Comparison of ENCODE assay signal across 2 cellular contexts in the genomic region with DNA sequence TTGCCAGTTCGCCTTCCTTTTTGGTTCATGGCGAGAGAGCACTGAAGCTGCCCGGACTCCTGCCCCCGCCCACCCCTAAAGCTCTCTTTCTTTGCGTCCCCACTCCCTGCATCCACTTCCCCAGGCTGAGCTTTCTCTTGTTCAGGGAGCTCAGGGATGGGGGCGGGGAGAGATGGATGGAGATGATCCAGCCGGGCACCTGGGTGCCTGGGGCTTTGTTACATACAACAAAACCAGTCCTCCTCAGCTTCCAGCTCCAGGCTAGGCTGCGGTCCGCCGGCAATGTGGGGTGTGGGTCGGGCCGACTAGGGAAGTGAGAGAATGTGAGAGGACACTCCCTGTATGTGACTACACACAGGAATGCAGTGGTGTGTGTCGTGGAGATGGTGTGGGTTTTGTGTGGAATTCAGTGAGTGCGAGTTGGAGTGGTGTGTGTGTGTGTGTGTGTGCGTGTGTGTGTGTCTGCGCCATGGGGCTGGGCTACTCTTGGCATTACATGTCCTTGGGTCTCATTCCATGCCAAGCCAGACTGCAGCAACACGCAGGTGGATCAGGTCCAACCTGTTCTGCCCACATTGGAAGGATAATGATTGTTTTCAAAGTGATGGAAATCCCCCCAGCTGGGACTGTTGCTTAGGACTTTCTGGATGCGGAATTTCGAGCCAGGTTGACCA.
TF ChIP-seq lines count a peak whose summit lies in the region.

No MANE protein-coding gene starts in this region.

TF ChIP-seq in SK-N-SH, 30 proteins besides CTCF, POLR2A, EP300 and RAD21 (continued from another document):
- TF ChIP-seq, protein P1, sequence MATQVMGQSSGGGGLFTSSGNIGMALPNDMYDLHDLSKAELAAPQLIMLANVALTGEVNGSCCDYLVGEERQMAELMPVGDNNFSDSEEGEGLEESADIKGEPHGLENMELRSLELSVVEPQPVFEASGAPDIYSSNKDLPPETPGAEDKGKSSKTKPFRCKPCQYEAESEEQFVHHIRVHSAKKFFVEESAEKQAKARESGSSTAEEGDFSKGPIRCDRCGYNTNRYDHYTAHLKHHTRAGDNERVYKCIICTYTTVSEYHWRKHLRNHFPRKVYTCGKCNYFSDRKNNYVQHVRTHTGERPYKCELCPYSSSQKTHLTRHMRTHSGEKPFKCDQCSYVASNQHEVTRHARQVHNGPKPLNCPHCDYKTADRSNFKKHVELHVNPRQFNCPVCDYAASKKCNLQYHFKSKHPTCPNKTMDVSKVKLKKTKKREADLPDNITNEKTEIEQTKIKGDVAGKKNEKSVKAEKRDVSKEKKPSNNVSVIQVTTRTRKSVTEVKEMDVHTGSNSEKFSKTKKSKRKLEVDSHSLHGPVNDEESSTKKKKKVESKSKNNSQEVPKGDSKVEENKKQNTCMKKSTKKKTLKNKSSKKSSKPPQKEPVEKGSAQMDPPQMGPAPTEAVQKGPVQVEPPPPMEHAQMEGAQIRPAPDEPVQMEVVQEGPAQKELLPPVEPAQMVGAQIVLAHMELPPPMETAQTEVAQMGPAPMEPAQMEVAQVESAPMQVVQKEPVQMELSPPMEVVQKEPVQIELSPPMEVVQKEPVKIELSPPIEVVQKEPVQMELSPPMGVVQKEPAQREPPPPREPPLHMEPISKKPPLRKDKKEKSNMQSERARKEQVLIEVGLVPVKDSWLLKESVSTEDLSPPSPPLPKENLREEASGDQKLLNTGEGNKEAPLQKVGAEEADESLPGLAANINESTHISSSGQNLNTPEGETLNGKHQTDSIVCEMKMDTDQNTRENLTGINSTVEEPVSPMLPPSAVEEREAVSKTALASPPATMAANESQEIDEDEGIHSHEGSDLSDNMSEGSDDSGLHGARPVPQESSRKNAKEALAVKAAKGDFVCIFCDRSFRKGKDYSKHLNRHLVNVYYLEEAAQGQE (IDR thresholded peaks at IDR 0.05; ENCODE audit: low read depth, low read length): no peak
- TF ChIP-seq POLR2AphosphoS5 (IDR thresholded peaks at IDR 0.05; ENCODE audit: low read depth, low read length): no peak

TF ChIP-seq in SK-N-SH treated with all-trans-retinoic acid at 6 μM for 48 hours, 23 proteins besides CTCF, POLR2A, EP300 and RAD21 (continued from another document):
- TF ChIP-seq, protein P2, sequence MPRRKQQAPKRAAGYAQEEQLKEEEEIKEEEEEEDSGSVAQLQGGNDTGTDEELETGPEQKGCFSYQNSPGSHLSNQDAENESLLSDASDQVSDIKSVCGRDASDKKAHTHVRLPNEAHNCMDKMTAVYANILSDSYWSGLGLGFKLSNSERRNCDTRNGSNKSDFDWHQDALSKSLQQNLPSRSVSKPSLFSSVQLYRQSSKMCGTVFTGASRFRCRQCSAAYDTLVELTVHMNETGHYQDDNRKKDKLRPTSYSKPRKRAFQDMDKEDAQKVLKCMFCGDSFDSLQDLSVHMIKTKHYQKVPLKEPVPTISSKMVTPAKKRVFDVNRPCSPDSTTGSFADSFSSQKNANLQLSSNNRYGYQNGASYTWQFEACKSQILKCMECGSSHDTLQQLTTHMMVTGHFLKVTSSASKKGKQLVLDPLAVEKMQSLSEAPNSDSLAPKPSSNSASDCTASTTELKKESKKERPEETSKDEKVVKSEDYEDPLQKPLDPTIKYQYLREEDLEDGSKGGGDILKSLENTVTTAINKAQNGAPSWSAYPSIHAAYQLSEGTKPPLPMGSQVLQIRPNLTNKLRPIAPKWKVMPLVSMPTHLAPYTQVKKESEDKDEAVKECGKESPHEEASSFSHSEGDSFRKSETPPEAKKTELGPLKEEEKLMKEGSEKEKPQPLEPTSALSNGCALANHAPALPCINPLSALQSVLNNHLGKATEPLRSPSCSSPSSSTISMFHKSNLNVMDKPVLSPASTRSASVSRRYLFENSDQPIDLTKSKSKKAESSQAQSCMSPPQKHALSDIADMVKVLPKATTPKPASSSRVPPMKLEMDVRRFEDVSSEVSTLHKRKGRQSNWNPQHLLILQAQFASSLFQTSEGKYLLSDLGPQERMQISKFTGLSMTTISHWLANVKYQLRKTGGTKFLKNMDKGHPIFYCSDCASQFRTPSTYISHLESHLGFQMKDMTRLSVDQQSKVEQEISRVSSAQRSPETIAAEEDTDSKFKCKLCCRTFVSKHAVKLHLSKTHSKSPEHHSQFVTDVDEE (CRISPR knock-in tag; IDR thresholded peaks at IDR 0.05): no peak
- TF ChIP-seq PPARA (CRISPR knock-in tag; IDR thresholded peaks at IDR 0.05; ENCODE audit: borderline replicate concordance) (no peak), ZNF8 (CRISPR knock-in tag; IDR thresholded peaks at IDR 0.05) (no peak), TOX (CRISPR knock-in tag; IDR thresholded peaks at IDR 0.05; ENCODE audit: borderline replicate concordance) (no peak), BACH2 (CRISPR knock-in tag; IDR thresholded peaks at IDR 0.05; ENCODE audit: borderline replicate concordance) (no peak), ARNTL (CRISPR knock-in tag; IDR thresholded peaks at IDR 0.05; ENCODE audit: borderline replicate concordance, low read depth) (no peak), ESRRG (CRISPR knock-in tag; IDR thresholded peaks at IDR 0.05) (no peak), TCF4 (CRISPR knock-in tag; IDR thresholded peaks at IDR 0.05; ENCODE audit: borderline replicate concordance) (no peak), ZNF70 (CRISPR knock-in tag; IDR thresholded peaks at IDR 0.05) (no peak), GLIS3 (CRISPR knock-in tag; IDR thresholded peaks at IDR 0.05) (no peak)
- TF ChIP-seq, protein P3, sequence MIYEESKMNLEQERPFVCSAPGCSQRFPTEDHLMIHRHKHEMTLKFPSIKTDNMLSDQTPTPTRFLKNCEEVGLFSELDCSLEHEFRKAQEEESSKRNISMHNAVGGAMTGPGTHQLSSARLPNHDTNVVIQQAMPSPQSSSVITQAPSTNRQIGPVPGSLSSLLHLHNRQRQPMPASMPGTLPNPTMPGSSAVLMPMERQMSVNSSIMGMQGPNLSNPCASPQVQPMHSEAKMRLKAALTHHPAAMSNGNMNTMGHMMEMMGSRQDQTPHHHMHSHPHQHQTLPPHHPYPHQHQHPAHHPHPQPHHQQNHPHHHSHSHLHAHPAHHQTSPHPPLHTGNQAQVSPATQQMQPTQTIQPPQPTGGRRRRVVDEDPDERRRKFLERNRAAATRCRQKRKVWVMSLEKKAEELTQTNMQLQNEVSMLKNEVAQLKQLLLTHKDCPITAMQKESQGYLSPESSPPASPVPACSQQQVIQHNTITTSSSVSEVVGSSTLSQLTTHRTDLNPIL (CRISPR knock-in tag; IDR thresholded peaks at IDR 0.05; ENCODE audit: low read depth): no peak
